Comparison of ENCODE assay signal across 1 cellular context in the genomic region with DNA sequence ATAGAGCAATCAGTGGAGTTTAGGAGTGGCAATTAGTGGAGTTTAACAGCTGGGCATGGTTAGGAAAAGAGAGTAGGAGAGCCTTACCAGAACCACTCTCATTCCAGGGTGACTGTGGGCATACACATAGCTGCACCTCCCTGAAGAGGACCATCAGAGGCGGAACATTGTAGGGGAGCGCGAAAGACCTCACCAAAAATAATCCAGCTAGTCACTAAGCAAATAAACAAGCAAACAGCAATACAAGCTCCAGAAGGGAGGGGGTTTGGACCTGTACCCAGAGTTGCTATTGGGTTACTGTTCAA.
TF ChIP-seq lines count a peak whose summit lies in the region.

No MANE protein-coding gene starts in this region.

TF ChIP-seq in SK-N-SH, 30 proteins besides CTCF, POLR2A, EP300 and RAD21 (continued from another document):
- TF ChIP-seq, protein P1, sequence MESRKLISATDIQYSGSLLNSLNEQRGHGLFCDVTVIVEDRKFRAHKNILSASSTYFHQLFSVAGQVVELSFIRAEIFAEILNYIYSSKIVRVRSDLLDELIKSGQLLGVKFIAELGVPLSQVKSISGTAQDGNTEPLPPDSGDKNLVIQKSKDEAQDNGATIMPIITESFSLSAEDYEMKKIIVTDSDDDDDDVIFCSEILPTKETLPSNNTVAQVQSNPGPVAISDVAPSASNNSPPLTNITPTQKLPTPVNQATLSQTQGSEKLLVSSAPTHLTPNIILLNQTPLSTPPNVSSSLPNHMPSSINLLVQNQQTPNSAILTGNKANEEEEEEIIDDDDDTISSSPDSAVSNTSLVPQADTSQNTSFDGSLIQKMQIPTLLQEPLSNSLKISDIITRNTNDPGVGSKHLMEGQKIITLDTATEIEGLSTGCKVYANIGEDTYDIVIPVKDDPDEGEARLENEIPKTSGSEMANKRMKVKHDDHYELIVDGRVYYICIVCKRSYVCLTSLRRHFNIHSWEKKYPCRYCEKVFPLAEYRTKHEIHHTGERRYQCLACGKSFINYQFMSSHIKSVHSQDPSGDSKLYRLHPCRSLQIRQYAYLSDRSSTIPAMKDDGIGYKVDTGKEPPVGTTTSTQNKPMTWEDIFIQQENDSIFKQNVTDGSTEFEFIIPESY (IDR thresholded peaks at IDR 0.05; ENCODE audit: borderline replicate concordance, low read depth) = no peak
- TF ChIP-seq YY1 (IDR thresholded peaks at IDR 0.05; ENCODE audit: low read depth) (no peak), SIN3A (IDR thresholded peaks at IDR 0.05; ENCODE audit: borderline replicate concordance, low read depth, low read length) (no peak), TAF1 (IDR thresholded peaks at IDR 0.05; ENCODE audit: borderline replicate concordance, low read depth, low read length) (no peak), EZH2phosphoT487 (IDR thresholded peaks at IDR 0.05; ENCODE audit: borderline replicate concordance, low read depth) (no peak), POLR2AphosphoS5 (IDR thresholded peaks at IDR 0.05; ENCODE audit: low read depth, low read length) (no peak)
